ENCODE assay signal across 17 cellular contexts in the genomic region with DNA sequence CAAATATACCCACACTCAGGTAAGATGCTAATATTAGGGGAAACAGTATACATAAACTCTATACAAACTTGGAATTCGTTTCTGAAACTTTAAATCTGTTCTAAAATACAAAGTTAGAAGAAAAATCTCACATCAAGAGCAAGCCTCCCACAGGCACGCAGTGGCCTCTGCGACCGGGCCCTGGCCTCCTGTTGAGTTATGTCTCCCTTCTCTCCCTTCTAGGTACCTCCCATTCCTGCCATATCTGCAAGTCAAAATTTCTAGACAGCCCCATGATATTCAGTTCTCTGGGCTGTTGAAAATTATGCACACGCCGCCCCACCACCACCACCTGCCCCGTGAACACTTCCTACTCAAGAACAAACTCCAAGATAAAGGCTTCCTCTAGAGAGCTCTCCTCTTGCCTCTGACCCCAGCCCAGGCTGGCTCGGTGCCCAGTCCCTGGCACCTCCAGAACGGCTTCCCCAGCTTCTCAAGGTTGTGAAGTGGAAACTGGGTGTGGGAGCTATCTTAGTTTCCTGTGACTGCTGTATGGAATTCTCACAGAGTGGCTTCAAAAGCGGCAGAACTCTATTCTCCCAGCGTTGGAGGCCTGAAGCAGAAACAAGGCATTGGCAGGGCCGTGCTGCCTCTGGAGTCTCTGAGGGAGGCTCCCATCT. TPM values are rescaled to one million over a fixed set of nuclear protein-coding genes. Genes with fewer than 3 reads are reported as not detected.
DNase-seq lines count a peak whose midpoint lies in the region; ATAC-seq and TF ChIP-seq lines count a peak whose summit lies in the region.
"Had no signal": no experiment of that assay in that cellular context is flagged by ENCODE, and none has a peak within 500 bp of the region (broad histone marks: within the 10 kb centered on the region; RNA-seq: fewer than 3 reads in every experiment).

No MANE protein-coding gene starts in this region.

- WGBS in suprapubic skin: 68% methylated on average over 12 of the region's 12 CpGs

- peaks cover 14% of the 10 kb centered on the region for H3K4me1 Mint-ChIP-seq in activated CD8-positive, alpha-beta memory T cell treated with anti-CD3 and anti-CD28 coated beads, Interleukin-2, amount 10 ng/mL, durations not matched to agents 7 days and 5 days
- H3K4me1 Mint-ChIP-seq in glutamatergic neuron (ENCODE audit: low read depth, unreplicated experiment) (peaks cover 3% of the 10 kb centered on the region), immature natural killer cell (peaks cover 10 to 11% of the 10 kb centered on the region in 2 donors)

- H3K79me2 ChIP-seq in OCI-LY1 (ENCODE audit: insufficient read depth, low read length): no peaks in the 10 kb centered on the region

- H3K27me3 ChIP-seq in OCI-LY1 (ENCODE audit: insufficient read depth, low read length) (no peaks in the 10 kb centered on the region), suprapubic skin (no peaks in the 10 kb centered on the region)

- no peak for ATAC-seq in activated CD8-positive, alpha-beta memory T cell treated with anti-CD3 and anti-CD28 coated beads, Interleukin-2, amount 10 ng/mL, durations not matched to agents 7 days and 5 days
- ATAC-seq: A549, psoas muscle had no signal

- TF ChIP-seq POLR2A in suprapubic skin (IDR thresholded peaks at IDR 0.05): no peak

- H3K4me3 Mint-ChIP-seq in activated CD8-positive, alpha-beta memory T cell treated with anti-CD3 and anti-CD28 coated beads, Interleukin-2, amount 10 ng/mL, durations not matched to agents 7 days and 5 days: no peak overlapping the region
- H3K4me3 Mint-ChIP-seq in glutamatergic neuron (ENCODE audit: unreplicated experiment) (no peak overlapping the region), immature natural killer cell (no peak overlapping the region)
- H3K4me3 Mint-ChIP-seq: activated naive CD8-positive, alpha-beta T cell treated with anti-CD3 and anti-CD28 coated beads for 36 hours had no signal

- no peaks in the 10 kb centered on the region for H3K36me3 Mint-ChIP-seq in activated CD8-positive, alpha-beta memory T cell treated with anti-CD3 and anti-CD28 coated beads, Interleukin-2, amount 10 ng/mL, durations not matched to agents 7 days and 5 days
- H3K36me3 Mint-ChIP-seq in glutamatergic neuron (ENCODE audit: unreplicated experiment): no peaks in the 10 kb centered on the region
- H3K36me3 Mint-ChIP-seq in immature natural killer cell: no peaks in the 10 kb centered on the region
- H3K36me3 Mint-ChIP-seq: activated naive CD8-positive, alpha-beta T cell treated with anti-CD3 and anti-CD28 coated beads for 36 hours had no signal

- peak overlapping the region; percentile 9; the same call in 1 of the 2 replicates for H3K4me2 ChIP-seq in OCI-LY1 (ENCODE audit: low read length)
- H3K4me2 ChIP-seq: A549 had no signal

- no peaks in the 10 kb centered on the region for H3F3A ChIP-seq in OCI-LY1 (ENCODE audit: insufficient read depth, low read length)

- H3K9ac ChIP-seq in OCI-LY1 (ENCODE audit: low read length): no peak overlapping the region

- no peaks in the 10 kb centered on the region for H4K20me1 ChIP-seq in OCI-LY1 (ENCODE audit: insufficient read depth, low read length)

- no peak for TF ChIP-seq EP300 in suprapubic skin (IDR thresholded peaks at IDR 0.05)

- peaks cover 31% of the 10 kb centered on the region for H3K4me1 ChIP-seq in OCI-LY1 (ENCODE audit: insufficient read depth, low read length, severe bottlenecking)
- no peaks in the 10 kb centered on the region for H3K4me1 ChIP-seq in suprapubic skin
- H3K4me1 ChIP-seq: A549, psoas muscle had no signal

- H3K4me3 ChIP-seq in OCI-LY1 (ENCODE audit: low read depth, low read length, poor library complexity, severe bottlenecking): no peak overlapping the region
- no peak overlapping the region for H3K4me3 ChIP-seq in suprapubic skin
- H3K4me3 ChIP-seq: A549, psoas muscle had no signal

- CTCF ChIA-PET in activated CD8-positive, alpha-beta memory T cell treated with anti-CD3 and anti-CD28 coated beads, Interleukin-2, amount 10 ng/mL, durations not matched to agents 7 days and 5 days (lab: Charles Lee): no interaction called here

- peak; percentile 19 for DNase-seq in activated CD8-positive, alpha-beta memory T cell treated with anti-CD3 and anti-CD28 coated beads for 24 hours
- no peak for DNase-seq in activated CD8-positive, alpha-beta memory T cell treated with anti-CD3 and anti-CD28 coated beads, Interleukin-2, amount 10 ng/mL, durations not matched to agents 7 days and 5 days
- peak; percentile 4 for DNase-seq in glutamatergic neuron
- DNase-seq in suprapubic skin (ENCODE audit: low spot score in 2 of 2): peak; percentile 41 to 50
- DNase-seq in immature natural killer cell: no peak
- no peak for DNase-seq in NCI-H748 (lab: John Stamatoyannopoulos, UW; ENCODE audit: unreplicated experiment)
- DNase-seq in NCI-H345 treated with DMSO at 0.1 percent for 48 hours (lab: John Stamatoyannopoulos, UW; ENCODE audit: unreplicated experiment): no peak
- DNase-seq: activated naive CD8-positive, alpha-beta T cell treated with anti-CD3 and anti-CD28 coated beads for 36 hours; central memory CD4-positive, alpha-beta T cell; GF-D8; MM.1S; NCI-H2081 treated with DMSO at 0.1 percent for 48 hours; psoas muscle; stimulated activated CD8-positive, alpha-beta memory T cell treated with anti-CD3 and anti-CD28 coated beads, Interleukin-4, amount 100 ng/mL, for 48 hours; trophoblast cell had no signal

- no peaks in the 10 kb centered on the region for H3K9me3 Mint-ChIP-seq in activated CD8-positive, alpha-beta memory T cell treated with anti-CD3 and anti-CD28 coated beads, Interleukin-2, amount 10 ng/mL, durations not matched to agents 7 days and 5 days (ENCODE audit: low read depth)
- H3K9me3 Mint-ChIP-seq in glutamatergic neuron (ENCODE audit: unreplicated experiment) (peaks cover 2% of the 10 kb centered on the region), immature natural killer cell (no peaks in the 10 kb centered on the region)
- H3K9me3 Mint-ChIP-seq: activated naive CD8-positive, alpha-beta T cell treated with anti-CD3 and anti-CD28 coated beads for 36 hours had no signal

- H3K9me2 ChIP-seq in OCI-LY1 (ENCODE audit: low read depth, low read length): no peaks in the 10 kb centered on the region

- TF ChIP-seq CTCF in OCI-LY1 (IDR thresholded peaks at IDR 0.05; ENCODE audit: low read length): no peak
- TF ChIP-seq CTCF in glutamatergic neuron (IDR thresholded peaks at IDR 0.05; ENCODE audit: partially characterized antibody, unreplicated experiment): no peak
- no peak for TF ChIP-seq CTCF in suprapubic skin (IDR thresholded peaks at IDR 0.05)

- no peaks in the 10 kb centered on the region for H3K9me3 ChIP-seq in OCI-LY1 (ENCODE audit: low read length)
- no peaks in the 10 kb centered on the region for H3K9me3 ChIP-seq in suprapubic skin
- H3K9me3 ChIP-seq: A549, psoas muscle had no signal

- H3K27ac Mint-ChIP-seq in activated CD8-positive, alpha-beta memory T cell treated with anti-CD3 and anti-CD28 coated beads, Interleukin-2, amount 10 ng/mL, durations not matched to agents 7 days and 5 days: no peak overlapping the region
- no peak overlapping the region for H3K27ac Mint-ChIP-seq in glutamatergic neuron (ENCODE audit: unreplicated experiment)
- H3K27ac Mint-ChIP-seq in immature natural killer cell: no peak overlapping the region
- H3K27ac Mint-ChIP-seq: activated naive CD8-positive, alpha-beta T cell treated with anti-CD3 and anti-CD28 coated beads for 36 hours had no signal

- H3K36me3 ChIP-seq in OCI-LY1 (ENCODE audit: insufficient read depth, low read length): no peaks in the 10 kb centered on the region
- no peaks in the 10 kb centered on the region for H3K36me3 ChIP-seq in suprapubic skin

- H2AFZ ChIP-seq in OCI-LY1 (ENCODE audit: low read length): no peak overlapping the region

- H3K27me3 Mint-ChIP-seq in activated CD8-positive, alpha-beta memory T cell treated with anti-CD3 and anti-CD28 coated beads, Interleukin-2, amount 10 ng/mL, durations not matched to agents 7 days and 5 days: no peaks in the 10 kb centered on the region
- H3K27me3 Mint-ChIP-seq in glutamatergic neuron (ENCODE audit: unreplicated experiment) (peaks cover 3% of the 10 kb centered on the region), immature natural killer cell (ENCODE audit: low read depth in 3 of 3) (peaks cover 0 to 5% (median 4%) of the 10 kb centered on the region in 3 donors)
- H3K27me3 Mint-ChIP-seq: activated naive CD8-positive, alpha-beta T cell treated with anti-CD3 and anti-CD28 coated beads for 36 hours had no signal

- H3K27ac ChIP-seq in OCI-LY1 (ENCODE audit: low read depth, low read length, poor library complexity, severe bottlenecking) (no peak overlapping the region), suprapubic skin (no peak overlapping the region)
- H3K27ac ChIP-seq: A549, psoas muscle had no signal

RNA-seq across cellular contexts. Expression of a gene that starts 37.7 kb away (rescaled TPM):
- 10 to 100 TPM; 65.1 to 82.5 TPM for total RNA-seq in activated CD8-positive, alpha-beta memory T cell treated with anti-CD3 and anti-CD28 coated beads, Interleukin-2, amount 10 ng/mL, durations not matched to agents 7 days and 5 days
- 57.9 TPM for total RNA-seq in glutamatergic neuron (ENCODE audit: unreplicated experiment)
- total RNA-seq in suprapubic skin: 10 to 100 TPM in 1 of 4 donors, 1 to 10 TPM in 3; 2.8 to 11.8 (median 4.1) TPM
- 1 to 10 TPM in 2 of 3 donors, under 1 TPM in 1; 0.86 to 3.4 (median 1.1) TPM for polyA plus RNA-seq in immature natural killer cell

Comparison
In these comparisons a context has a peak if more than half of its experiments do, and no peak if none do; other contexts are left out.
1. DNase-seq: peak in activated CD8-positive, alpha-beta memory T cell treated with anti-CD3 and anti-CD28 coated beads for 24 hours (single experiment), glutamatergic neuron (single experiment) and suprapubic skin (2 of 2); none in activated CD8-positive, alpha-beta memory T cell treated with anti-CD3 and anti-CD28 coated beads, Interleukin-2, amount 10 ng/mL, durations not matched to agents 7 days and 5 days (single experiment), immature natural killer cell (0 of 3), NCI-H748 (single experiment) and NCI-H345 treated with DMSO at 0.1 percent for 48 hours (single experiment).